ENCODE assay signal across 11 cellular contexts in genomic region chr5:141421489-141421855, GRCh38. TPM values are rescaled to one million over a fixed set of nuclear protein-coding genes. Genes with fewer than 3 reads are reported as not detected.
DNase-seq lines count a peak whose midpoint lies in the region; ATAC-seq and TF ChIP-seq lines count a peak whose summit lies in the region.
"Had no signal": no experiment of that assay in that cellular context is flagged by ENCODE, and none has a peak within 500 bp of the region (broad histone marks: within the 10 kb centered on the region; RNA-seq: fewer than 3 reads in every experiment).

No MANE protein-coding gene starts in this region.

- peak overlapping the region; percentile 25 for H3K9ac ChIP-seq in skeletal muscle satellite cell (ENCODE audit: low read depth, low read length)

- H3K4me1 Mint-ChIP-seq in T-helper 1 cell treated with Interleukin-12 subunit alpha and Interleukin-12 subunit beta and Interleukin-4 antibody, amounts not matched to agents 30 μg/mL and 1 μg/mL, for 36 hours (ENCODE audit: low read depth), result peaks cover 8% of the 10 kb centered on the region
- H3K4me1 Mint-ChIP-seq in T-cell, result peaks cover 3 to 13% (median 7%) of the 10 kb centered on the region in 3 donors

- H3K27me3 ChIP-seq in skeletal muscle satellite cell (ENCODE audit: control insufficient read depth, insufficient read depth, low read length), result no peaks in the 10 kb centered on the region
- H3K27me3 ChIP-seq: ovary had no signal

- ATAC-seq in T-cell (replicated peaks in 1 of 4) (no peak), SK-N-SH treated with all-trans-retinoic acid at 6 μM for 48 hours (no peak)
- ATAC-seq: Panc1 had no signal

- peak overlapping the region; percentile 59 for H3K4me3 ChIP-seq in fibroblast of mammary gland (ENCODE audit: control insufficient read depth, low read depth, low read length)
- H3K4me3 ChIP-seq in skeletal muscle satellite cell (ENCODE audit: low read length), result peak overlapping the region; percentile 61
- H3K4me3 ChIP-seq: ovary had no signal

- no peak overlapping the region for H3K27ac Mint-ChIP-seq in T-helper 1 cell treated with Interleukin-12 subunit alpha and Interleukin-12 subunit beta and Interleukin-4 antibody, amounts not matched to agents 30 μg/mL and 1 μg/mL, for 36 hours
- no peak overlapping the region for H3K27ac Mint-ChIP-seq in T-cell

- H3K9me3 Mint-ChIP-seq in T-helper 1 cell treated with Interleukin-12 subunit alpha and Interleukin-12 subunit beta and Interleukin-4 antibody, amounts not matched to agents 30 μg/mL and 1 μg/mL, for 36 hours, result peaks cover 28% of the 10 kb centered on the region
- peaks cover 3 to 32% (median 28%) of the 10 kb centered on the region in 3 donors for H3K9me3 Mint-ChIP-seq in T-cell

- no peaks in the 10 kb centered on the region for H3K36me3 Mint-ChIP-seq in T-helper 1 cell treated with Interleukin-12 subunit alpha and Interleukin-12 subunit beta and Interleukin-4 antibody, amounts not matched to agents 30 μg/mL and 1 μg/mL, for 36 hours (ENCODE audit: low read depth)
- peaks cover 19% of the 10 kb centered on the region for H3K36me3 Mint-ChIP-seq in T-cell

- H3K4me3 Mint-ChIP-seq in T-helper 1 cell treated with Interleukin-12 subunit alpha and Interleukin-12 subunit beta and Interleukin-4 antibody, amounts not matched to agents 30 μg/mL and 1 μg/mL, for 36 hours, result peak overlapping the region; percentile 77
- H3K4me3 Mint-ChIP-seq in T-cell, result peak overlapping the region; percentile 52 to 76 (median 70)

- CTCF ChIA-PET in T-cell (lab: Charles Lee) (interaction anchor here in 1 of 2 donors (1.5 to 1.7 kb wide), 2 partner anchors 9 to 136 kb away, joined by 11 to 14 read pairs; partner anchors contain the start of gene PCDHGA10), HEK293T (lab: Yijun Ruan, JAX) (interaction anchor here (0.6 to 2.6 kb wide), 23 partner anchors 9 to 483 kb away, joined by 3 to 18 read pairs (median 5); partner anchors contain the start of genes PCDHB14, PCDHGA10, PCDHGA12 and PCDHGA2)

- H3K9me3 ChIP-seq in skeletal muscle satellite cell (replicated peaks; ENCODE audit: low read length), result peaks cover 40% of the 10 kb centered on the region

- no peaks in the 10 kb centered on the region for H3K36me3 ChIP-seq in skeletal muscle satellite cell (ENCODE audit: insufficient read depth, low read length)
- H3K36me3 ChIP-seq: ovary had no signal

- H3K4me1 ChIP-seq in skeletal muscle satellite cell (ENCODE audit: control insufficient read depth, insufficient read depth, low read length), result no peaks in the 10 kb centered on the region

- peak overlapping the region; percentile 68 for H3K4me2 ChIP-seq in skeletal muscle satellite cell (ENCODE audit: low read length)

- POLR2A ChIA-PET in T-cell (lab: Charles Lee) (no interaction called here), HEK293T (lab: Yijun Ruan, JAX) (no interaction called here)

- H3K27me3 Mint-ChIP-seq in T-helper 1 cell treated with Interleukin-12 subunit alpha and Interleukin-12 subunit beta and Interleukin-4 antibody, amounts not matched to agents 30 μg/mL and 1 μg/mL, for 36 hours (ENCODE audit: low read depth), result peaks cover 67% of the 10 kb centered on the region
- H3K27me3 Mint-ChIP-seq in T-cell, result peaks cover 62 to 78% of the 10 kb centered on the region in 2 donors

- no peak for TF ChIP-seq CTCF in fibroblast of mammary gland (conservative IDR thresholded peaks at IDR 0.05; ENCODE audit: control insufficient read depth, insufficient read depth, low read depth, low read length)

- DNase-seq in T-helper 1 cell, result no peak
- no peak for DNase-seq in T-cell
- no peak for DNase-seq in fibroblast of mammary gland (ENCODE audit: low read depth)
- DNase-seq in NCI-H2029 (lab: John Stamatoyannopoulos, UW), result no peak
- no peak for DNase-seq in HEK293T (ENCODE audit: extremely low spot score)
- DNase-seq: activated CD8-positive, alpha-beta memory T cell treated with anti-CD3 and anti-CD28 coated beads, Interleukin-2, amount 50 U/mL, for 4 hours; ovary had no signal

TF ChIP-seq in SK-N-SH treated with all-trans-retinoic acid at 6 μM for 48 hours, 23 proteins besides CTCF, POLR2A, EP300 and RAD21:
- no peak for TF ChIP-seq ZNF565 (CRISPR knock-in tag; conservative IDR thresholded peaks at IDR 0.05; ENCODE audit: low read depth)
- TF ChIP-seq ZFP30 (CRISPR knock-in tag; IDR thresholded peaks at IDR 0.05), result no peak
- TF ChIP-seq CSDC2 (CRISPR knock-in tag; IDR thresholded peaks at IDR 0.05), result no peak
- TF ChIP-seq PATZ1 (CRISPR knock-in tag; IDR thresholded peaks at IDR 0.05; ENCODE audit: borderline replicate concordance), result no peak
- TF ChIP-seq RARB (CRISPR knock-in tag; IDR thresholded peaks at IDR 0.05), result no peak
- TF ChIP-seq BACH2 (CRISPR knock-in tag; IDR thresholded peaks at IDR 0.05; ENCODE audit: borderline replicate concordance), result no peak
- TF ChIP-seq ESRRG (CRISPR knock-in tag; IDR thresholded peaks at IDR 0.05), result no peak

TF ChIP-seq in HEK293T, 16 proteins besides CTCF, POLR2A, EP300 and RAD21:
- TF ChIP-seq CTBP1 (IDR thresholded peaks at IDR 0.05; ENCODE audit: borderline replicate concordance) (no peak), PKNOX1 (IDR thresholded peaks at IDR 0.05) (no peak), FOXM1 (IDR thresholded peaks at IDR 0.05; ENCODE audit: borderline replicate concordance) (no peak), FOXK2 (IDR thresholded peaks at IDR 0.05) (no peak), L3MBTL2 (conservative IDR thresholded peaks at IDR 0.05) (no peak), ZNF384 (IDR thresholded peaks at IDR 0.05) (no peak), HDGF (IDR thresholded peaks at IDR 0.05; ENCODE audit: borderline replicate concordance) (no peak), NFRKB (IDR thresholded peaks at IDR 0.05) (no peak), ELF4 (IDR thresholded peaks at IDR 0.05) (no peak), SUZ12 (IDR thresholded peaks at IDR 0.05) (no peak), LEF1 (IDR thresholded peaks at IDR 0.05; ENCODE audit: borderline replicate concordance) (no peak), FOXA1 (IDR thresholded peaks at IDR 0.05) (no peak), BHLHE40 (IDR thresholded peaks at IDR 0.05; ENCODE audit: borderline replicate concordance) (no peak), TARDBP (IDR thresholded peaks at IDR 0.05) (no peak)

RNA-seq across cellular contexts. Expression of gene PCDHGA11, which starts 0.6 kb away (rescaled TPM):
- total RNA-seq in T-cell, result under 1 TPM in 4 of 5 donors, not detected in 1; 0.06 to 0.44 (median 0.11) TPM
- 6.8 and 9.8 TPM in 2 replicates for total RNA-seq in skeletal muscle satellite cell (2012; rRNA removed)

RNA-seq across cellular contexts. Expression of gene PCDHGB7, which starts 4.0 kb away (rescaled TPM):
- total RNA-seq in T-cell, result under 1 TPM; 0.16 to 0.33 (median 0.22) TPM
- total RNA-seq in skeletal muscle satellite cell (2012; rRNA removed), result 3.3 and 3.5 TPM in 2 replicates

RNA-seq across cellular contexts. Expression of gene PCDHGA10, which starts 8.7 kb away (rescaled TPM):
- total RNA-seq in T-cell, result under 1 TPM; 0.10 to 0.53 (median 0.32) TPM
- 4.6 and 5.0 TPM in 2 replicates for total RNA-seq in skeletal muscle satellite cell (2012; rRNA removed)

RNA-seq across cellular contexts. Expression of gene PCDHGA12, which starts 8.8 kb away (rescaled TPM):
- total RNA-seq in T-cell, result under 1 TPM in 4 of 5 donors, not detected in 1; 0.09 to 0.53 (median 0.22) TPM
- 19.8 and 23.4 TPM in 2 replicates for total RNA-seq in skeletal muscle satellite cell (2012; rRNA removed)

RNA-seq across cellular contexts. Expression of gene PCDHGB6, which starts 13.7 kb away (rescaled TPM):
- total RNA-seq in T-cell, result under 1 TPM in 4 of 5 donors, not detected in 1; 0.19 to 0.59 (median 0.37) TPM
- 2.3 and 2.8 TPM in 2 replicates for total RNA-seq in skeletal muscle satellite cell (2012; rRNA removed)
